Comparison of ENCODE assay signal across 30 cellular contexts in the genomic region with DNA sequence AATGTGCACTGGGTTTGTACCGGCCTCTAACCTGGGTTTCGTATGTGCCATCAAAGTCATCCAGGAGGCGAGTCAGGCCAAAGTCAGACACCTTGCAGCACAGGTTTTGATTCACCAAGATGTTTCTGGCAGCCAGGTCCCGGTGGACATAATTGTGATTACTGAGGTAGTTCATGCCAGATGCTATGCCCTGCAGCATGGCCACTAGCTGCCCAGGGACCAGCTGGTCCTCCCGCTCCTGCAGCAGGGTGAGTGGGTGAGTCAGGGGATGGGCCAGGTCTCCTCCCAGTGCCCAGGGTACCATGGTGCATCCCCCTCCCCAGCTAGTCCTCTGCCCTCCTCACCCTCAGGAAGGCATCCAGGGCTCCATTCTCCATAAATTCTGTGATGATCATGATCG. TPM values are rescaled to one million over a fixed set of nuclear protein-coding genes. Genes with fewer than 3 reads are reported as not detected.
A peak's percentile ranks its signal among the peaks of the same experiment; 100 is the strongest.
DNase-seq lines count a peak whose midpoint lies in the region; ATAC-seq and TF ChIP-seq lines count a peak whose summit lies in the region.
"Had no signal": no experiment of that assay in that cellular context is flagged by ENCODE, and none has a peak within 500 bp of the region (broad histone marks: within the 10 kb centered on the region; RNA-seq: fewer than 3 reads in every experiment).

No MANE protein-coding gene starts in this region.

- no peaks in the 10 kb centered on the region for H3K27me3 Mint-ChIP-seq in Calu3 (ENCODE audit: unreplicated experiment)
- H3K27me3 Mint-ChIP-seq in dendritic cell treated with granulocyte-macrophage colony-stimulating factor and Interleukin-4, amounts not matched to agents 40 ng/mL and 50 ng/mL, for 4 days: no peaks in the 10 kb centered on the region
- H3K27me3 Mint-ChIP-seq: activated CD4-positive, alpha-beta memory T cell treated with anti-CD3 and anti-CD28 coated beads for 36 hours; IgD-negative memory B cell had no signal

- intact Hi-C loops in Right ventricle myocardium inferior (cut with DNase I) (loop anchor here (10.0 kb wide), 1 partner anchor 510 kb away; the partner anchor contains the start of gene TCAF1), heart right ventricle (cut with DNase I) (no loop called here), Calu3 (cut with micrococcal nuclease; ENCODE audit: unreplicated experiment) (no loop called here), sigmoid colon (cut with DNase I) (no loop called here), head of caudate nucleus (cut with DNase I) (no loop called here)
- intact Hi-C loops in dendritic cell treated with granulocyte-macrophage colony-stimulating factor and Interleukin-4, amounts not matched to agents 40 ng/mL and 50 ng/mL, for 4 days (cut with micrococcal nuclease): no loop called here

- H3K4me3 Mint-ChIP-seq in Calu3 (ENCODE audit: low read depth, unreplicated experiment): no peak overlapping the region
- no peak overlapping the region for H3K4me3 Mint-ChIP-seq in dendritic cell treated with granulocyte-macrophage colony-stimulating factor and Interleukin-4, amounts not matched to agents 40 ng/mL and 50 ng/mL, for 4 days
- H3K4me3 Mint-ChIP-seq: activated CD4-positive, alpha-beta memory T cell treated with anti-CD3 and anti-CD28 coated beads for 36 hours; IgD-negative memory B cell had no signal

- peak overlapping the region; percentile 75 for H3K27ac Mint-ChIP-seq in Calu3 (ENCODE audit: unreplicated experiment)
- H3K27ac Mint-ChIP-seq in dendritic cell treated with granulocyte-macrophage colony-stimulating factor and Interleukin-4, amounts not matched to agents 40 ng/mL and 50 ng/mL, for 4 days: peak overlapping the region; percentile 27
- H3K27ac Mint-ChIP-seq: neural progenitor cell had no signal

- ATAC-seq in Right ventricle myocardium inferior (no peak), heart right ventricle (no peak)
- ATAC-seq: gastroesophageal sphincter, sciatic nerve had no signal

- H3K4me3 ChIP-seq in heart right ventricle (no peak overlapping the region), sigmoid colon (no peak overlapping the region)
- H3K4me3 ChIP-seq: gastroesophageal sphincter, neural progenitor cell, PC-9, prostate gland, transverse colon had no signal

- no peak overlapping the region for H3K27ac ChIP-seq in heart right ventricle
- no peak overlapping the region for H3K27ac ChIP-seq in sigmoid colon
- H3K27ac ChIP-seq: gastroesophageal sphincter, neural progenitor cell, PC-9, prostate gland, transverse colon had no signal

- TF ChIP-seq CTCF in heart right ventricle (IDR thresholded peaks at IDR 0.05) (no peak), Calu3 (IDR thresholded peaks at IDR 0.05; ENCODE audit: unreplicated experiment) (no peak), sigmoid colon (IDR thresholded peaks at IDR 0.05) (no peak)

- peaks cover 14 to 67% (median 55%) of the 10 kb centered on the region in 9 donors for H3K4me1 ChIP-seq in heart right ventricle
- peaks cover 0 to 41% (median 38%) of the 10 kb centered on the region in 4 donors for H3K4me1 ChIP-seq in sigmoid colon
- H3K4me1 ChIP-seq: neural progenitor cell, prostate gland had no signal

- peaks cover 44% of the 10 kb centered on the region for H3K36me3 Mint-ChIP-seq in Calu3 (ENCODE audit: insufficient read depth, unreplicated experiment)
- no peaks in the 10 kb centered on the region for H3K36me3 Mint-ChIP-seq in dendritic cell treated with granulocyte-macrophage colony-stimulating factor and Interleukin-4, amounts not matched to agents 40 ng/mL and 50 ng/mL, for 4 days (ENCODE audit: low read depth)
- H3K36me3 Mint-ChIP-seq: IgD-negative memory B cell had no signal

- H3K4me1 Mint-ChIP-seq in Calu3 (ENCODE audit: low read depth, unreplicated experiment): no peaks in the 10 kb centered on the region
- peaks cover 54% of the 10 kb centered on the region for H3K4me1 Mint-ChIP-seq in dendritic cell treated with granulocyte-macrophage colony-stimulating factor and Interleukin-4, amounts not matched to agents 40 ng/mL and 50 ng/mL, for 4 days (ENCODE audit: low read depth)

- TF ChIP-seq POLR2A in sigmoid colon (IDR thresholded peaks at IDR 0.05): no peak

- BruUV-seq in Calu3 (replicated peaks; lab: Mats Ljungman, UMichigan): no TSS peak

- CTCF ChIA-PET in Calu3 (lab: Charles Lee): no interaction called here

- H3K9me3 ChIP-seq in heart right ventricle (no peaks in the 10 kb centered on the region), sigmoid colon (no peaks in the 10 kb centered on the region)
- H3K9me3 ChIP-seq: gastroesophageal sphincter, prostate gland, transverse colon had no signal

- TF ChIP-seq EP300 in sigmoid colon (IDR thresholded peaks at IDR 0.05): no peak

- H3K27me3 ChIP-seq in heart right ventricle: no peaks in the 10 kb centered on the region
- no peaks in the 10 kb centered on the region for H3K27me3 ChIP-seq in sigmoid colon
- H3K27me3 ChIP-seq: gastroesophageal sphincter, neural progenitor cell, transverse colon had no signal

- peaks cover 0 to 33% (median 17%) of the 10 kb centered on the region in 9 donors for H3K36me3 ChIP-seq in heart right ventricle
- peaks cover 9 to 28% (median 14%) of the 10 kb centered on the region in 4 donors for H3K36me3 ChIP-seq in sigmoid colon
- H3K36me3 ChIP-seq: neural progenitor cell, prostate gland, transverse colon had no signal

- 87 to 89% methylated on average over 6 of the region's 6 CpGs for WGBS in heart right ventricle, 2 donors
- 82 to 87% methylated on average over 6 of the region's 6 CpGs for WGBS in sigmoid colon, 2 donors

- DNase-seq in Right ventricle myocardium inferior (ENCODE audit: missing footprints) (peak; percentile 15), heart right ventricle (no peak), Calu3 (no peak), sigmoid colon (peak; percentile 64), head of caudate nucleus (no peak), inferior parietal cortex (ENCODE audit: extremely low spot score) (no peak), hippocampal formation (lab: John Stamatoyannopoulos, UW) (no peak)
- DNase-seq: activated CD4-positive, alpha-beta memory T cell treated with anti-CD3 and anti-CD28 coated beads for 36 hours; activated CD4-positive, alpha-beta T cell treated with anti-CD3 and anti-CD28 coated beads for 1 hour; activated CD8-positive, alpha-beta memory T cell treated with anti-CD3 and anti-CD28 coated beads, Interleukin-2, amount 50 U/mL, for 48 hours; amniotic stem cell; DND-41; immature natural killer cell; mesenchymal stem cell; NCI-H226; NCI-H69; PC-9; stimulated activated CD4-positive, alpha-beta T cell treated with anti-CD3 and anti-CD28 coated beads, Interleukin-12 subunit alpha, Interleukin-12 subunit beta, amount 100 ng/mL, for 4 hours; stimulated activated CD4-positive, alpha-beta T cell treated with anti-CD3 and anti-CD28 coated beads, Interleukin-4, amount 100 ng/mL, for 24 hours; transverse colon had no signal

- no peaks in the 10 kb centered on the region for H3K9me3 Mint-ChIP-seq in Calu3 (ENCODE audit: low read depth, unreplicated experiment)
- no peaks in the 10 kb centered on the region for H3K9me3 Mint-ChIP-seq in dendritic cell treated with granulocyte-macrophage colony-stimulating factor and Interleukin-4, amounts not matched to agents 40 ng/mL and 50 ng/mL, for 4 days
- H3K9me3 Mint-ChIP-seq: activated CD4-positive, alpha-beta memory T cell treated with anti-CD3 and anti-CD28 coated beads for 36 hours; immature natural killer cell had no signal

RNA-seq across cellular contexts. Expression of gene ZYX, which starts 13.6 kb away (rescaled TPM):
- total RNA-seq in Right ventricle myocardium inferior: 75.9 TPM
- 100 to 1,000 TPM in 2 of 10 donors, 10 to 100 TPM in 8; 48.5 to 148 (median 74.6) TPM for total RNA-seq in heart right ventricle
- 100 to 1,000 TPM in 1 of 2 donors, 10 to 100 TPM in 1; 58.9 to 152 TPM for polyA plus RNA-seq in heart right ventricle
- 114 and 119 TPM in 2 replicates for total RNA-seq in Calu3 (2022)
- total RNA-seq in sigmoid colon: 100 to 1,000 TPM in 2 of 4 donors, 10 to 100 TPM in 2; 67.3 to 218 (median 120) TPM
- 10 to 100 TPM; 34.4 to 91.3 (median 46.8) TPM for polyA plus RNA-seq in sigmoid colon

RNA-seq across cellular contexts. Expression of gene EPHA1, which starts 13.9 kb away (rescaled TPM):
- total RNA-seq in Right ventricle myocardium inferior (not detected), heart right ventricle (under 1 TPM in 1 of 10 donors, not detected in 9; 0.39 TPM), Calu3 (2022) (21.6 and 23.6 TPM in 2 replicates), sigmoid colon (1 to 10 TPM in 1 of 4 donors, under 1 TPM in 1, not detected in 2; 0.14 to 1.5 TPM)
- polyA plus RNA-seq in heart right ventricle (under 1 TPM; 0.12 to 0.73 TPM), sigmoid colon (10 to 100 TPM in 1 of 3 donors, 1 to 10 TPM in 1, under 1 TPM in 1; 0.92 to 10.2 (median 4.2) TPM)
- total RNA-seq: chondrocyte had no signal

RNA-seq across cellular contexts. Expression of gene FAM131B, which starts 32.3 kb away (rescaled TPM):
- total RNA-seq in Right ventricle myocardium inferior (0.73 TPM), heart right ventricle (1 to 10 TPM in 1 of 10 donors, under 1 TPM in 8, not detected in 1; 0.07 to 1.2 (median 0.39) TPM), Calu3 (2022) (0.19 and 1.2 TPM in 2 replicates), sigmoid colon (10 to 100 TPM in 1 of 4 donors, 1 to 10 TPM in 3; 6.4 to 15.7 (median 6.8) TPM)
- polyA plus RNA-seq in heart right ventricle (under 1 TPM; 0.22 to 0.37 TPM), sigmoid colon (1 to 10 TPM in 1 of 3 donors, under 1 TPM in 2; under 0.01 to 2.0 (median under 0.01) TPM)

RNA-seq across cellular contexts. Expression of gene TAS2R60, which starts 48.5 kb away (rescaled TPM):
- total RNA-seq in Right ventricle myocardium inferior (not detected), heart right ventricle (not detected), Calu3 (2022) (not detected in 2 replicates), sigmoid colon (not detected)
- polyA plus RNA-seq in heart right ventricle (not detected), sigmoid colon (not detected)
- total RNA-seq: activated CD4-positive, alpha-beta memory T cell treated with anti-CD3 and anti-CD28 coated beads for 36 hours; chondrocyte; fibroblast of lung; PC-9; prostate gland; T-helper 2 cell treated with Interferon-gamma antibody and Interleukin-4, amounts not matched to agents 100 ng/mL and 5 ng/mL, for 36 hours; transverse colon had no signal
- polyA plus RNA-seq: AG04450, fibroblast of lung, IgD-negative memory B cell, immature natural killer cell had no signal

Comparison
In these comparisons a context has a peak if more than half of its experiments do, and no peak if none do; other contexts are left out.
1. DNase-seq: peak in Right ventricle myocardium inferior (single experiment) and sigmoid colon (single experiment); none in heart right ventricle (0 of 2), Calu3 (single experiment), head of caudate nucleus (0 of 42), inferior parietal cortex (single experiment) and hippocampal formation (0 of 2).